21 cellular contexts compared by ENCODE assay signal in genomic region chr2:75337040-75337439, GRCh38.
DNase-seq lines count a peak whose midpoint lies in the region; ATAC-seq, FAIRE-seq and TF ChIP-seq lines count a peak whose summit lies in the region.
"Had no signal": no experiment of that assay in that cellular context is flagged by ENCODE, and none has a peak within 500 bp of the region (broad histone marks: within the 10 kb centered on the region; RNA-seq: fewer than 3 reads in every experiment).

No MANE protein-coding gene starts in this region.

- TF ChIP-seq CTCF in HepG2 (CRISPR knock-in tag; IDR thresholded peaks at IDR 0.05) (no peak), right lobe of liver (IDR thresholded peaks at IDR 0.05) (no peak), osteoblast (IDR thresholded peaks at IDR 0.05; ENCODE audit: extremely low read depth, low read depth, low read length) (no peak), endodermal cell (conservative IDR thresholded peaks at IDR 0.05) (no peak)

- intact Hi-C loops in HepG2 (cut with micrococcal nuclease; ENCODE audit: unreplicated experiment) = no loop called here
- intact Hi-C loops in right lobe of liver (cut with DNase I) = no loop called here

- no TSS peak for BruUV-seq in HepG2 (replicated peaks; lab: Mats Ljungman, UMichigan)

- H3K27me3 Mint-ChIP-seq in activated T-cell treated with anti-CD3 and anti-CD28 coated beads, Interleukin-2, amount 50 U/mL, for 24 hours = no peaks in the 10 kb centered on the region
- no peaks in the 10 kb centered on the region for H3K27me3 Mint-ChIP-seq in endodermal cell (ENCODE audit: insufficient read depth)
- H3K27me3 Mint-ChIP-seq: B cell had no signal

- POLR2A ChIA-PET in HepG2 (lab: Yijun Ruan, JAX) = no interaction called here

- TF ChIP-seq EP300 in HepG2 (IDR thresholded peaks at IDR 0.05; ENCODE audit: low read depth in 2 of 2, low read length in 2 of 2) = no peak
- TF ChIP-seq EP300 in HepG2 (CRISPR knock-in tag; IDR thresholded peaks at IDR 0.05; ENCODE audit: borderline replicate concordance) = no peak

- no peak overlapping the region for H3K27ac Mint-ChIP-seq in activated T-cell treated with anti-CD3 and anti-CD28 coated beads, Interleukin-2, amount 50 U/mL, for 24 hours
- no peak overlapping the region for H3K27ac Mint-ChIP-seq in endodermal cell
- H3K27ac Mint-ChIP-seq: B cell; CD8-positive, alpha-beta T cell; HFFc6 had no signal

- WGBS in HepG2 (ENCODE audit: low lambda C conversion rate) = 18% methylated on average over 5 of the region's 5 CpGs
- 25% methylated on average over 5 of the region's 5 CpGs for WGBS in right lobe of liver (ENCODE audit: insufficient coverage, low coverage, low lambda C conversion rate, missing lambda C conversion rate)
- 99% methylated on average over 4 of the region's 5 CpGs; no CpG with 5 or more reads in 1 of the 2 experiments for WGBS in endodermal cell (ENCODE audit: insufficient coverage in 1 of 2, insufficient read length in 1 of 2), 2 experiments

- CTCF ChIA-PET in HepG2 (lab: Yijun Ruan, JAX; ENCODE audit: low intra/inter-chr PET ratio, low total read pairs) = no interaction called here

- H4K20me1 ChIP-seq in HepG2 (ENCODE audit: insufficient read depth, low read length) (no peaks in the 10 kb centered on the region), osteoblast (ENCODE audit: insufficient read depth, low read length) (no peaks in the 10 kb centered on the region)
- H4K20me1 ChIP-seq: BLaER1 treated with 17β-estradiol and CSF1 and Interleukin-3, amounts not matched to agents 10 nM and 100 nM had no signal

- no peak overlapping the region for H3K9ac ChIP-seq in HepG2 (ENCODE audit: insufficient read depth, low read depth, low read length)
- H3K9ac ChIP-seq in endodermal cell (ENCODE audit: extremely low read depth, low read length, poor library complexity, severe bottlenecking) = no peak overlapping the region
- H3K9ac ChIP-seq: BLaER1 treated with 17β-estradiol and CSF1 and Interleukin-3, amounts not matched to agents 10 nM and 100 nM; GM23248 had no signal

- H3K79me2 ChIP-seq in HepG2 (ENCODE audit: insufficient read depth, low read length) (no peaks in the 10 kb centered on the region), osteoblast (ENCODE audit: insufficient read depth, low read length) (no peaks in the 10 kb centered on the region)

- H3K27ac ChIP-seq in HepG2 (ENCODE audit: extremely low read length, insufficient read depth, low read length) = no peak overlapping the region
- H3K27ac ChIP-seq in right lobe of liver = no peak overlapping the region
- H3K27ac ChIP-seq in osteoblast (ENCODE audit: low read depth, low read length) = no peak overlapping the region
- H3K27ac ChIP-seq in endodermal cell (ENCODE audit: low read depth, low read length) = no peak overlapping the region
- H3K27ac ChIP-seq: 22Rv1; BLaER1 treated with 17β-estradiol and CSF1 and Interleukin-3, amounts not matched to agents 10 nM and 100 nM; GM23248 had no signal

- no peak overlapping the region for H3K4me2 ChIP-seq in HepG2 (ENCODE audit: low read depth, low read length)
- H3K4me2 ChIP-seq in osteoblast (ENCODE audit: insufficient read depth, low read length) = peak overlapping the region; percentile 45

- ATAC-seq in HepG2 (no peak), right lobe of liver (no peak)
- ATAC-seq: CD8-positive, alpha-beta T cell; GM12878; HCT116 had no signal

- H3K4me1 ChIP-seq in HepG2 (ENCODE audit: insufficient read depth, low read length) (no peaks in the 10 kb centered on the region), right lobe of liver (no peaks in the 10 kb centered on the region), osteoblast (ENCODE audit: insufficient read depth, low read length) (peaks cover 11% of the 10 kb centered on the region), endodermal cell (ENCODE audit: control insufficient read depth, insufficient read depth, low read length) (peaks cover 3% of the 10 kb centered on the region)

- in situ Hi-C loops in HepG2 (cut with HindIII; ENCODE audit: extremely low pct_ligation_motif_present, low pct_unique_long_range_greater_than_20kb) = no loop called here
- in situ Hi-C loops in KBM-7 (cut with MboI; ENCODE audit: low pct_unique_long_range_greater_than_20kb, low sequenced_read_pairs) = no loop called here

- no peak for FAIRE-seq in HepG2 (lab: Jason Lieb, UNC)
- FAIRE-seq: GM12878, HTR-8/SVneo had no signal

- no peak overlapping the region for H2AFZ ChIP-seq in HepG2 (ENCODE audit: low read length)
- H2AFZ ChIP-seq in osteoblast (ENCODE audit: low read length) = peak overlapping the region; percentile 20
- H2AFZ ChIP-seq: GM23248 had no signal

- TF ChIP-seq RAD21 in HepG2 (CRISPR knock-in tag; IDR thresholded peaks at IDR 0.05) = no peak

- no peaks in the 10 kb centered on the region for H3K9me3 Mint-ChIP-seq in activated T-cell treated with anti-CD3 and anti-CD28 coated beads, Interleukin-2, amount 50 U/mL, for 24 hours
- no peaks in the 10 kb centered on the region for H3K9me3 Mint-ChIP-seq in endodermal cell
- H3K9me3 Mint-ChIP-seq: CD8-positive, alpha-beta T cell; HFFc6 had no signal

- no peak overlapping the region for H3K4me3 Mint-ChIP-seq in activated T-cell treated with anti-CD3 and anti-CD28 coated beads, Interleukin-2, amount 50 U/mL, for 24 hours
- no peak overlapping the region for H3K4me3 Mint-ChIP-seq in endodermal cell
- H3K4me3 Mint-ChIP-seq: B cell; CD8-positive, alpha-beta T cell; HFFc6 had no signal

- peaks cover 0 to 9% of the 10 kb centered on the region in 2 experiments; a peak in 2 of 5 replicates for H3K27me3 ChIP-seq in HepG2 (ENCODE audit: control insufficient read depth in 1 of 2, insufficient read depth in 2 of 2, low read length in 2 of 2)
- H3K27me3 ChIP-seq in right lobe of liver = no peaks in the 10 kb centered on the region
- no peaks in the 10 kb centered on the region for H3K27me3 ChIP-seq in osteoblast (ENCODE audit: insufficient read depth, low read length)
- no peaks in the 10 kb centered on the region for H3K27me3 ChIP-seq in endodermal cell (ENCODE audit: control insufficient read depth, insufficient read depth, low read length, poor library complexity, severe bottlenecking)
- H3K27me3 ChIP-seq: BLaER1 treated with 17β-estradiol and CSF1 and Interleukin-3, amounts not matched to agents 10 nM and 100 nM had no signal

- H3K36me3 ChIP-seq in HepG2 (replicated peaks in 1 of 2; ENCODE audit: control insufficient read depth in 1 of 2, insufficient read depth in 2 of 2, low read length in 2 of 2) = no peaks in the 10 kb centered on the region
- no peaks in the 10 kb centered on the region for H3K36me3 ChIP-seq in right lobe of liver
- H3K36me3 ChIP-seq in osteoblast (ENCODE audit: insufficient read depth, low read length) = no peaks in the 10 kb centered on the region
- no peaks in the 10 kb centered on the region for H3K36me3 ChIP-seq in endodermal cell (ENCODE audit: control insufficient read depth, insufficient read depth, low read length)
- H3K36me3 ChIP-seq: BLaER1 treated with 17β-estradiol and CSF1 and Interleukin-3, amounts not matched to agents 10 nM and 100 nM had no signal

- no peaks in the 10 kb centered on the region for H3K4me1 Mint-ChIP-seq in activated T-cell treated with anti-CD3 and anti-CD28 coated beads, Interleukin-2, amount 50 U/mL, for 24 hours (ENCODE audit: low read depth)
- peaks cover 8% of the 10 kb centered on the region for H3K4me1 Mint-ChIP-seq in endodermal cell

- DNase-seq in HepG2 (ENCODE audit: low spot score) = no peak
- DNase-seq in right lobe of liver = no peak
- DNase-seq in RPMI8226 = peak; percentile 7
- DNase-seq in fibroblast of peridontal ligament (ENCODE audit: extremely low read depth) = peak; percentile 29
- no peak for DNase-seq in osteoblast (ENCODE audit: insufficient read length, low spot score, missing footprints)
- DNase-seq in KBM-7 = no peak
- no peak for DNase-seq in activated T-cell treated with anti-CD3 and anti-CD28 coated beads, Interleukin-2, amount 50 U/mL, for 24 hours
- no peak for DNase-seq in endodermal cell
- DNase-seq: Calu3; CD8-positive, alpha-beta T cell; DND-41; EL; GM23248; H7; HFFc6 had no signal

- no peaks in the 10 kb centered on the region for H3K36me3 Mint-ChIP-seq in activated T-cell treated with anti-CD3 and anti-CD28 coated beads, Interleukin-2, amount 50 U/mL, for 24 hours (ENCODE audit: low read depth)
- no peaks in the 10 kb centered on the region for H3K36me3 Mint-ChIP-seq in endodermal cell (ENCODE audit: low read depth)

- no peaks in the 10 kb centered on the region for H3K9me3 ChIP-seq in HepG2 (ENCODE audit: low read length)
- H3K9me3 ChIP-seq in right lobe of liver = no peaks in the 10 kb centered on the region
- no peaks in the 10 kb centered on the region for H3K9me3 ChIP-seq in osteoblast (ENCODE audit: low read depth, low read length)
- H3K9me3 ChIP-seq in endodermal cell (ENCODE audit: control insufficient read depth, low read length) = no peaks in the 10 kb centered on the region
- H3K9me3 ChIP-seq: BLaER1 treated with 17β-estradiol and CSF1 and Interleukin-3, amounts not matched to agents 10 nM and 100 nM had no signal

- no peak overlapping the region for H3K4me3 ChIP-seq in HepG2 (replicated peaks in 1 of 3; ENCODE audit: insufficient read depth in 1 of 3, low read depth in 2 of 3, low read length in 3 of 3)
- H3K4me3 ChIP-seq in right lobe of liver = no peak overlapping the region
- peak overlapping the region; percentile 26 for H3K4me3 ChIP-seq in osteoblast (ENCODE audit: insufficient read depth, low read length)
- H3K4me3 ChIP-seq in endodermal cell (ENCODE audit: low read length) = no peak overlapping the region
- H3K4me3 ChIP-seq: BLaER1 treated with 17β-estradiol and CSF1 and Interleukin-3, amounts not matched to agents 10 nM and 100 nM; GM12878; GM23248 had no signal

- no peak for TF ChIP-seq POLR2A in HepG2 (IDR thresholded peaks at IDR 0.05; ENCODE audit: insufficient read depth in 1 of 2, low read depth in 2 of 2, low read length in 2 of 2)
- TF ChIP-seq POLR2A in right lobe of liver (IDR thresholded peaks at IDR 0.05) = no peak

TF ChIP-seq in HepG2, 621 proteins besides CTCF, POLR2A, EP300 and RAD21:
- TF ChIP-seq ZNF891 (CRISPR knock-in tag; IDR thresholded peaks at IDR 0.05) (no peak), SMAD3 (CRISPR knock-in tag; IDR thresholded peaks at IDR 0.05) (no peak), MAFK (conservative IDR thresholded peaks at IDR 0.05 in 1 of 2, IDR thresholded peaks at IDR 0.05 in 1 of 2; ENCODE audit: low read length in 2 of 2) (peak; percentile 27 to 62; a peak in 3 of 4 replicates)
TF ChIP-seq in HepG2: peak in this region for 1.

Comparison
In these comparisons a context has a peak if more than half of its experiments do, and no peak if none do; other contexts are left out.
1. DNase-seq: peak in RPMI8226 (single experiment) and fibroblast of peridontal ligament (single experiment); none in HepG2 (single experiment), right lobe of liver (0 of 3), osteoblast (single experiment), KBM-7 (single experiment), activated T-cell treated with anti-CD3 and anti-CD28 coated beads, Interleukin-2, amount 50 U/mL, for 24 hours (single experiment) and endodermal cell (single experiment).